In the genomic region with DNA sequence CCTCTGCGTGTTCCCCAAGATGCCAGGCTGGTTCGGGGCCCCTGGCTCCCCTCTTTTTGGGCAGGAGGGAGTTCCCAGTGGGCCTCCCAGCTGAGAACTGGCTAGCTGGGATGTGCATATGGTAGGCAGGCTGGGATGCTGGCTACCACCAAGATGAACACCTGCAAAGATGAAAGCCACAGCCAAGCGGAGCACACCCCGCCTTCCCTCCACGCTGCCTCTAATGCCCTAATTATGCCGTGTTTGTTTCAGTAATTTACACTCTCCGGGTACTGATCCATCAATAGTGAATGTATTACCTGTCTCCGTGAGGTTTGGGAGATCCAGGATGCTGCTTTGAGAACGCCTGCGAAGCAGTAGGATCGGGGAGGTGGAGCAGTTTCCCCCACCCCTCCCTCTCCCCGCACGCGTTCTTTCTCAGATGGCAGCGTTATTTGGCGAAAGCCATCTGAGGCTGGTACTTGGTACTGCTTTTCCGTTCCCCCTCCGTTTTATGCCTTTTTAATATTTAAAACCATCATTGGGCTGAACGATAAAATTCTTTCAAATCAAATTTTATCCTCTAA, we compare ENCODE assay signal across 17 cellular contexts. TPM values are rescaled to one million over a fixed set of nuclear protein-coding genes. Genes with fewer than 3 reads are reported as not detected.
DNase-seq lines count a peak whose midpoint lies in the region; TF ChIP-seq lines count a peak whose summit lies in the region.
"Had no signal": no experiment of that assay in that cellular context is flagged by ENCODE, and none has a peak within 500 bp of the region (broad histone marks: within the 10 kb centered on the region; RNA-seq: fewer than 3 reads in every experiment).

No MANE protein-coding gene starts in this region.

- H3K4me3 Mint-ChIP-seq in neural crest cell: peak overlapping the region; percentile 69
- H3K4me3 Mint-ChIP-seq: B cell had no signal

- peak overlapping the region; percentile 97 for H3K27ac Mint-ChIP-seq in neural crest cell (ENCODE audit: unreplicated experiment)
- H3K27ac Mint-ChIP-seq: B cell had no signal

- H3K36me3 Mint-ChIP-seq in neural crest cell (ENCODE audit: low read depth): no peaks in the 10 kb centered on the region

- peak overlapping the region; percentile 14; the same call in 1 of the 2 replicates for H3K9ac ChIP-seq in ES-I3 (ENCODE audit: low read depth, low read length)

- H3K9me3 ChIP-seq in ES-I3 (ENCODE audit: control insufficient read depth, insufficient read depth, low read length): no peaks in the 10 kb centered on the region
- H3K9me3 ChIP-seq: lower lobe of right lung, MG63, neutrophil, upper lobe of left lung had no signal

- H3K36me3 ChIP-seq in ES-I3 (ENCODE audit: insufficient read depth, low read length): no peaks in the 10 kb centered on the region
- H3K36me3 ChIP-seq: MG63, neutrophil, upper lobe of left lung had no signal

- H3K4me1 Mint-ChIP-seq in neural crest cell: peaks cover 70% of the 10 kb centered on the region

- TF ChIP-seq CTCF in neural crest cell (conservative IDR thresholded peaks at IDR 0.05) (no peak), GM20000 (IDR thresholded peaks at IDR 0.05; ENCODE audit: extremely low read depth, missing control alignments) (no peak)

- H3K4me1 ChIP-seq in ES-I3 (ENCODE audit: insufficient read depth, low read length): peaks cover 65% of the 10 kb centered on the region

- H3K9me3 Mint-ChIP-seq in neural crest cell: no peaks in the 10 kb centered on the region

- DNase-seq in NCI-H1417 (lab: John Stamatoyannopoulos, UW) (peak in 2 of 3 experiments; percentile 84 to 92), cerebellar cortex (ENCODE audit: low spot score) (peak; percentile 66), neural crest cell (ENCODE audit: low read depth, low spot score) (no peak), T-helper 1 cell (no peak), iPS-NIHi7 (ENCODE audit: extremely low spot score) (no peak), GM20000 (ENCODE audit: low spot score) (no peak)
- DNase-seq: activated naive CD4-positive, alpha-beta T cell treated with Interleukin-2 at 50 U/mL for 16 hours; DMS 273 treated with DMSO at 0.1 percent for 48 hours; effector CD4-positive, alpha-beta T cell; lower lobe of right lung; MG63; NCI-H510A treated with DMSO at 0.1 percent for 48 hours; stimulated activated CD4-positive, alpha-beta T cell treated with anti-CD3 and anti-CD28 coated beads, Interleukin-4, amount 100 ng/mL, for 24 hours; upper lobe of left lung had no signal

- peaks cover 76% of the 10 kb centered on the region for H3K27me3 Mint-ChIP-seq in neural crest cell (ENCODE audit: low read depth)
- H3K27me3 Mint-ChIP-seq: B cell had no signal

RNA-seq across cellular contexts. Expression of a gene that starts 28.8 kb away (rescaled TPM):
- 26.7 and 27.3 TPM in 2 replicates for total RNA-seq in neural crest cell

Comparison
In these comparisons a context has a peak if more than half of its experiments do, and no peak if none do; other contexts are left out.
1. DNase-seq: peak in NCI-H1417 (2 of 3) and cerebellar cortex (single experiment); none in neural crest cell (single experiment), T-helper 1 cell (0 of 5), iPS-NIHi7 (single experiment) and GM20000 (single experiment).